22 cellular contexts compared by ENCODE assay signal in the genomic region with DNA sequence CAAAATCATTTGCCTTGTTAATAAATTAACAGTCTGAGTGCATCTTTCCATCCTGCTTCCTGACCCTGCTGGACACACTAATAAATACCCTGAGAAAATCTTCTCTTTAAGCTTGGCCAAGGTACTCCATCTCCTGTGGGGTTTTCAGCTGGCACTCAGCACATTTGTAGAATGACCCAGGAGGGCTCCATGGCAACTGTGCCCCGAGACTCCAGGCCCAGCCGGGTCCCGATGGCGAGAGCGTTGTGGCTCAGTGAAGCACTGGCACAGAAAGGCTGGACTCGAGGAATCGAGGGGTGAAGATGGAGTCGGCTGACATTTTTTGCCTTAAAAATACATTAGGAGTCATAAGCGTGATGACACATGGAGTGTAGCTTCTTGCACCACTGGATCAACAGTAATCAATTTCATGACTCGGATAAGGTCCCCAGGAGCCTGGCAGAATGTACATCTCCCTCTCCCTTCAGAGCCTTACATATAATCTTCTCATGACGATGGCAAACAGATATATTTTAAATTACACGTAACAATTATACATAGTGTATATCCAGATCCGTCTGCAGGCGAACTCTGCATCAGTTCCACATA.
DNase-seq lines count a peak whose midpoint lies in the region; ATAC-seq and TF ChIP-seq lines count a peak whose summit lies in the region.
"Had no signal": no experiment of that assay in that cellular context is flagged by ENCODE, and none has a peak within 500 bp of the region (broad histone marks: within the 10 kb centered on the region; RNA-seq: fewer than 3 reads in every experiment).

No MANE protein-coding gene starts in this region.

- CTCF ChIA-PET in RWPE1 (lab: Yijun Ruan, JAX) = interaction anchor here (1.3 kb wide), 1 partner anchor 38 kb away, joined by 4 read pairs; no protein-coding TSS in a partner anchor

- H3K27ac ChIP-seq in RWPE1 = peak overlapping the region; percentile 48
- H3K27ac ChIP-seq: C4-2B, tibial nerve had no signal

- H3K36me3 Mint-ChIP-seq in activated T-cell treated with anti-CD3 and anti-CD28 coated beads, Interleukin-2, amount 50 U/mL, for 24 hours (ENCODE audit: low read depth) = peaks cover 70% of the 10 kb centered on the region
- H3K36me3 Mint-ChIP-seq in stimulated activated effector memory CD8-positive, alpha-beta T cell treated with anti-CD3 and anti-CD28 coated beads, Interleukin-12 subunit alpha, Interleukin-12 subunit beta, amount 100 ng/mL, for 72 hours = peaks cover 60% of the 10 kb centered on the region
- peaks cover 9% of the 10 kb centered on the region for H3K36me3 Mint-ChIP-seq in nephron progenitor cell (ENCODE audit: low read depth)

- peaks cover 2% of the 10 kb centered on the region for H3K4me1 Mint-ChIP-seq in activated T-cell treated with anti-CD3 and anti-CD28 coated beads, Interleukin-2, amount 50 U/mL, for 24 hours (ENCODE audit: low read depth)
- H3K4me1 Mint-ChIP-seq in stimulated activated effector memory CD8-positive, alpha-beta T cell treated with anti-CD3 and anti-CD28 coated beads, Interleukin-12 subunit alpha, Interleukin-12 subunit beta, amount 100 ng/mL, for 72 hours = peaks cover 8% of the 10 kb centered on the region
- H3K4me1 Mint-ChIP-seq in nephron progenitor cell = peaks cover 70% of the 10 kb centered on the region
- H3K4me1 Mint-ChIP-seq: neural crest cell; stimulated activated memory B cell treated with anti-CD40 and anti-IgM and Interleukin-4, amounts not matched to agents 10 μg/mL and 1 μg/mL and 100 μg/mL, for 72 hours had no signal

- no peak for DNase-seq in activated T-cell treated with anti-CD3 and anti-CD28 coated beads, Interleukin-2, amount 50 U/mL, for 24 hours
- no peak for DNase-seq in activated T-cell treated with anti-CD3 and anti-CD28 coated beads, Interleukin-2, amount 50 U/mL, for 48 hours
- no peak for DNase-seq in RWPE1 (ENCODE audit: low spot score)
- DNase-seq in fibroblast of mammary gland (ENCODE audit: low read depth) = peak; percentile 68
- DNase-seq in stimulated activated effector memory CD8-positive, alpha-beta T cell treated with anti-CD3 and anti-CD28 coated beads, Interleukin-12 subunit alpha, Interleukin-12 subunit beta, amount 100 ng/mL, for 72 hours (ENCODE audit: low spot score in 2 of 2) = no peak
- DNase-seq in nephron progenitor cell = no peak
- DNase-seq: activated CD4-positive, CD25-positive, alpha-beta regulatory T cell; DMS153; foreskin melanocyte; HCEC 1CT; left cardiac atrium; NCI-H1105; NCI-H524 treated with DMSO at 0.1 percent for 48 hours; retina; SIG-M5 had no signal

- no peak overlapping the region for H3K4me3 ChIP-seq in fibroblast of mammary gland (ENCODE audit: control insufficient read depth, low read depth, low read length)
- H3K4me3 ChIP-seq: tibial nerve had no signal

- H3K27me3 Mint-ChIP-seq in activated T-cell treated with anti-CD3 and anti-CD28 coated beads, Interleukin-2, amount 50 U/mL, for 24 hours = peaks cover 2% of the 10 kb centered on the region
- H3K27me3 Mint-ChIP-seq in nephron progenitor cell (ENCODE audit: low read depth, poor library complexity) = no peaks in the 10 kb centered on the region

- no peak for ATAC-seq in stimulated activated effector memory CD8-positive, alpha-beta T cell treated with anti-CD3 and anti-CD28 coated beads, Interleukin-12 subunit alpha, Interleukin-12 subunit beta, amount 100 ng/mL, for 72 hours
- no peak for ATAC-seq in HG02678 (IDR thresholded peaks at IDR 0.05; ENCODE audit: unreplicated experiment)
- ATAC-seq in HG03135 (IDR thresholded peaks at IDR 0.05; ENCODE audit: unreplicated experiment) = no peak
- ATAC-seq: left cardiac atrium; stimulated activated memory B cell treated with anti-CD40 and anti-IgM and Interleukin-4, amounts not matched to agents 10 μg/mL and 1 μg/mL and 100 μg/mL, for 72 hours had no signal

- POLR2A ChIA-PET in RWPE1 (lab: Yijun Ruan, JAX; ENCODE audit: low non-redundant PET) = no interaction called here

- no peak for TF ChIP-seq CTCF in RWPE1 (conservative IDR thresholded peaks at IDR 0.05; ENCODE audit: low read depth)
- no peak for TF ChIP-seq CTCF in fibroblast of mammary gland (conservative IDR thresholded peaks at IDR 0.05; ENCODE audit: control insufficient read depth, insufficient read depth, low read depth, low read length)
- no peak for TF ChIP-seq CTCF in nephron progenitor cell (IDR thresholded peaks at IDR 0.05)

- peak overlapping the region; percentile 68 for H3K27ac Mint-ChIP-seq in activated T-cell treated with anti-CD3 and anti-CD28 coated beads, Interleukin-2, amount 50 U/mL, for 24 hours
- peak overlapping the region; percentile 70 for H3K27ac Mint-ChIP-seq in stimulated activated effector memory CD8-positive, alpha-beta T cell treated with anti-CD3 and anti-CD28 coated beads, Interleukin-12 subunit alpha, Interleukin-12 subunit beta, amount 100 ng/mL, for 72 hours
- no peak overlapping the region for H3K27ac Mint-ChIP-seq in nephron progenitor cell
- H3K27ac Mint-ChIP-seq: T-helper 1 cell treated with Interleukin-12 subunit alpha and Interleukin-12 subunit beta and Interleukin-4 antibody, amounts not matched to agents 30 μg/mL and 1 μg/mL, for 36 hours had no signal

- no peak overlapping the region for H3K4me3 Mint-ChIP-seq in activated T-cell treated with anti-CD3 and anti-CD28 coated beads, Interleukin-2, amount 50 U/mL, for 24 hours
- no peak overlapping the region for H3K4me3 Mint-ChIP-seq in stimulated activated effector memory CD8-positive, alpha-beta T cell treated with anti-CD3 and anti-CD28 coated beads, Interleukin-12 subunit alpha, Interleukin-12 subunit beta, amount 100 ng/mL, for 72 hours
- H3K4me3 Mint-ChIP-seq in nephron progenitor cell = no peak overlapping the region
- H3K4me3 Mint-ChIP-seq: neural crest cell; stimulated activated memory B cell treated with anti-CD40 and anti-IgM and Interleukin-4, amounts not matched to agents 10 μg/mL and 1 μg/mL and 100 μg/mL, for 72 hours; T-helper 1 cell treated with Interleukin-12 subunit alpha and Interleukin-12 subunit beta and Interleukin-4 antibody, amounts not matched to agents 30 μg/mL and 1 μg/mL, for 36 hours had no signal

- no peaks in the 10 kb centered on the region for H3K9me3 Mint-ChIP-seq in activated T-cell treated with anti-CD3 and anti-CD28 coated beads, Interleukin-2, amount 50 U/mL, for 24 hours
- no peaks in the 10 kb centered on the region for H3K9me3 Mint-ChIP-seq in stimulated activated effector memory CD8-positive, alpha-beta T cell treated with anti-CD3 and anti-CD28 coated beads, Interleukin-12 subunit alpha, Interleukin-12 subunit beta, amount 100 ng/mL, for 72 hours
- no peaks in the 10 kb centered on the region for H3K9me3 Mint-ChIP-seq in nephron progenitor cell
- H3K9me3 Mint-ChIP-seq: neural crest cell; stimulated activated memory B cell treated with anti-CD40 and anti-IgM and Interleukin-4, amounts not matched to agents 10 μg/mL and 1 μg/mL and 100 μg/mL, for 72 hours; T-helper 1 cell treated with Interleukin-12 subunit alpha and Interleukin-12 subunit beta and Interleukin-4 antibody, amounts not matched to agents 30 μg/mL and 1 μg/mL, for 36 hours had no signal
